24 cellular contexts compared by ENCODE assay signal in genomic region chr5:56083286-56083854, GRCh38.
"Had no signal": no experiment of that assay in that cellular context is flagged by ENCODE, and none has a peak within 500 bp of the region (broad histone marks: within the 10 kb centered on the region; RNA-seq: fewer than 3 reads in every experiment).

No MANE protein-coding gene starts in this region.

- H3K27ac Mint-ChIP-seq: activated CD4-positive, alpha-beta T cell treated with anti-CD3 and anti-CD28 coated beads, Interleukin-2, amount 10 ng/mL, durations not matched to agents 7 days and 5 days; activated T-helper 17 cell treated with anti-CD3 and anti-CD28 coated beads, Interleukin-2, amount 50 U/mL, for 72 hours; mesothelial cell of epicardium; stimulated activated memory B cell treated with anti-CD40 and anti-IgM and Interleukin-4, amounts not matched to agents 10 μg/mL and 1 μg/mL and 100 μg/mL, for 72 hours had no signal

- DNase-seq: activated CD4-positive, alpha-beta T cell treated with anti-CD3 and anti-CD28 coated beads, Interleukin-2, amount 10 ng/mL, durations not matched to agents 7 days and 5 days; activated CD8-positive, alpha-beta memory T cell treated with anti-CD3 and anti-CD28 coated beads for 24 hours; central memory CD4-positive, alpha-beta T cell; hippocampal formation; left cardiac atrium; left ventricle myocardium superior; naive B cell; nucleus accumbens; pancreas; retina; sigmoid colon; small intestine; stimulated activated CD4-positive, alpha-beta T cell treated with anti-CD3 and anti-CD28 coated beads, Interleukin-1b, Interleukin-23, amount 100 ng/mL, for 48 hours; stimulated activated CD4-positive, alpha-beta T cell treated with anti-CD3 and anti-CD28 coated beads, Interleukin-4, amount 100 ng/mL, for 4 hours; stimulated activated CD8-positive, alpha-beta memory T cell treated with anti-CD3 and anti-CD28 coated beads, Interleukin-4, amount 100 ng/mL, for 48 hours; stomach; thyroid gland had no signal

- H3K9me3 Mint-ChIP-seq: activated T-helper 17 cell treated with anti-CD3 and anti-CD28 coated beads, Interleukin-2, amount 50 U/mL, for 72 hours had no signal

- ATAC-seq: activated CD4-positive, CD25-positive, alpha-beta regulatory T cell treated with anti-CD3 and anti-CD28 coated beads, Interleukin-2, amount 50 U/mL, for 24 hours; activated T-helper 17 cell treated with anti-CD3 and anti-CD28 coated beads, Interleukin-2, amount 50 U/mL, for 72 hours; gastroesophageal sphincter; left cardiac atrium; left ventricle myocardium superior; pancreas; SK-N-SH treated with all-trans-retinoic acid at 6 μM for 48 hours; stimulated activated memory B cell treated with anti-CD40 and anti-IgM and Interleukin-4, amounts not matched to agents 10 μg/mL and 1 μg/mL and 100 μg/mL, for 72 hours had no signal

- H3K27me3 Mint-ChIP-seq: activated CD4-positive, alpha-beta T cell treated with anti-CD3 and anti-CD28 coated beads, Interleukin-2, amount 10 ng/mL, durations not matched to agents 7 days and 5 days; activated T-helper 17 cell treated with anti-CD3 and anti-CD28 coated beads, Interleukin-2, amount 50 U/mL, for 72 hours had no signal

- H3K4me3 Mint-ChIP-seq: activated CD4-positive, alpha-beta T cell treated with anti-CD3 and anti-CD28 coated beads, Interleukin-2, amount 10 ng/mL, durations not matched to agents 7 days and 5 days; mesothelial cell of epicardium; neural crest cell; stimulated activated memory B cell treated with anti-CD40 and anti-IgM and Interleukin-4, amounts not matched to agents 10 μg/mL and 1 μg/mL and 100 μg/mL, for 72 hours had no signal

- H3K36me3 Mint-ChIP-seq: naive B cell; stimulated activated memory B cell treated with anti-CD40 and anti-IgM and Interleukin-4, amounts not matched to agents 10 μg/mL and 1 μg/mL and 100 μg/mL, for 72 hours had no signal
